27 cellular contexts compared by ENCODE assay signal in genomic region chr2:216601632-216602409, GRCh38.
"Had no signal": no experiment of that assay in that cellular context is flagged by ENCODE, and none has a peak within 500 bp of the region (broad histone marks: within the 10 kb centered on the region; RNA-seq: fewer than 3 reads in every experiment).

No MANE protein-coding gene starts in this region.

- H3K27me3 ChIP-seq: gastrocnemius medialis, hepatocyte had no signal

- ATAC-seq: activated CD8-positive, alpha-beta T cell treated with anti-CD3 and anti-CD28 coated beads for 36 hours; activated T-cell treated with anti-CD3 and anti-CD28 coated beads, Interleukin-2, amount 50 U/mL, for 4 hours; activated T-helper 17 cell treated with anti-CD3 and anti-CD28 coated beads, Interleukin-2, amount 50 U/mL, for 72 hours; gastrocnemius medialis; left cardiac atrium; left ventricle myocardium superior; sciatic nerve; stimulated activated naive CD8-positive, alpha-beta T cell treated with anti-CD3 and anti-CD28 coated beads, Interleukin-15, Interleukin-2, amounts not matched to agents 100 U/mL and 50 U/mL, for 24 hours; T-helper 17 cell; WTC11 had no signal

- H3K27ac ChIP-seq: gastrocnemius medialis, hepatocyte, skin epidermis, thoracic aorta had no signal

- DNase-seq: activated CD4-positive, alpha-beta T cell treated with anti-CD3 and anti-CD28 coated beads for 1 hour; activated CD4-positive, alpha-beta T cell treated with anti-CD3 and anti-CD28 coated beads, Interleukin-2, amount 50 U/mL, for 1 hour; activated CD8-positive, alpha-beta T cell treated with anti-CD3 and anti-CD28 coated beads for 36 hours; activated gamma-delta T cell treated with Interleukin-2 at 50 U/mL for 16 hours; activated naive CD4-positive, alpha-beta T cell treated with anti-CD3 and anti-CD28 coated beads, Interleukin-2, amount 50 U/mL, for 16 hours; activated T-cell treated with anti-CD3 and anti-CD28 coated beads, Interleukin-2, amount 50 U/mL, for 4 hours; amniotic stem cell; central memory CD4-positive, alpha-beta T cell; endodermal cell; gastrocnemius medialis; islet precursor cell; left cardiac atrium; left ventricle myocardium superior; naive B cell; stimulated activated CD4-positive, alpha-beta T cell treated with anti-CD3 and anti-CD28 coated beads, Interleukin-12 subunit alpha, Interleukin-12 subunit beta, amount 100 ng/mL, for 4 hours; stimulated activated CD4-positive, alpha-beta T cell treated with anti-CD3 and anti-CD28 coated beads, Interleukin-4, amount 100 ng/mL, for 1 hour; stimulated activated naive CD8-positive, alpha-beta T cell treated with anti-CD3 and anti-CD28 coated beads, Interleukin-15, Interleukin-2, amounts not matched to agents 100 U/mL and 50 U/mL, for 24 hours; T-helper 17 cell; trophoblast cell had no signal

- H3K4me3 ChIP-seq: gastrocnemius medialis, hepatocyte, skin epidermis, thoracic aorta had no signal

- H2AFZ ChIP-seq: hepatocyte had no signal

- H3K9me3 ChIP-seq: gastrocnemius medialis, thoracic aorta had no signal

- H3K36me3 ChIP-seq: gastrocnemius medialis, thoracic aorta had no signal

- H3K79me2 ChIP-seq: hepatocyte had no signal

- H3K4me2 ChIP-seq: hepatocyte had no signal

- FAIRE-seq: astrocyte, urothelium cell line had no signal
